Comparison of ENCODE assay signal across 1 cellular context in genomic region chr6:28683945-28684538, GRCh38.
TF ChIP-seq lines count a peak whose summit lies in the region.

No MANE protein-coding gene starts in this region.

TF ChIP-seq in HepG2, 621 proteins besides CTCF, POLR2A, EP300 and RAD21 (continued from another document):
- TF ChIP-seq, protein P1, sequence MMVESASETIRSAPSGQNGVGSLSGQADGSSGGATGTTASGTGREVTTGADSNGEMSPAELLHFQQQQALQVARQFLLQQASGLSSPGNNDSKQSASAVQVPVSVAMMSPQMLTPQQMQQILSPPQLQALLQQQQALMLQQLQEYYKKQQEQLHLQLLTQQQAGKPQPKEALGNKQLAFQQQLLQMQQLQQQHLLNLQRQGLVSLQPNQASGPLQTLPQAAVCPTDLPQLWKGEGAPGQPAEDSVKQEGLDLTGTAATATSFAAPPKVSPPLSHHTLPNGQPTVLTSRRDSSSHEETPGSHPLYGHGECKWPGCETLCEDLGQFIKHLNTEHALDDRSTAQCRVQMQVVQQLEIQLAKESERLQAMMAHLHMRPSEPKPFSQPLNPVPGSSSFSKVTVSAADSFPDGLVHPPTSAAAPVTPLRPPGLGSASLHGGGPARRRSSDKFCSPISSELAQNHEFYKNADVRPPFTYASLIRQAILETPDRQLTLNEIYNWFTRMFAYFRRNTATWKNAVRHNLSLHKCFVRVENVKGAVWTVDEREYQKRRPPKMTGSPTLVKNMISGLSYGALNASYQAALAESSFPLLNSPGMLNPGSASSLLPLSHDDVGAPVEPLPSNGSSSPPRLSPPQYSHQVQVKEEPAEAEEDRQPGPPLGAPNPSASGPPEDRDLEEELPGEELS (CRISPR knock-in tag; IDR thresholded peaks at IDR 0.05): peak; percentile 11; the same call in 1 of the 2 replicates
- no peak for TF ChIP-seq XBP1 (CRISPR knock-in tag; IDR thresholded peaks at IDR 0.05)
- TF ChIP-seq CAMTA2 (CRISPR knock-in tag; IDR thresholded peaks at IDR 0.05; ENCODE audit: borderline replicate concordance): no peak
- peak; percentile 100 for TF ChIP-seq ZNF121 (CRISPR knock-in tag; IDR thresholded peaks at IDR 0.05)
- TF ChIP-seq IRF2 (CRISPR knock-in tag; IDR thresholded peaks at IDR 0.05): 0 out of 2 replicates have a peak, but pooled peaks have one; percentile 50
- TF ChIP-seq, protein P2, sequence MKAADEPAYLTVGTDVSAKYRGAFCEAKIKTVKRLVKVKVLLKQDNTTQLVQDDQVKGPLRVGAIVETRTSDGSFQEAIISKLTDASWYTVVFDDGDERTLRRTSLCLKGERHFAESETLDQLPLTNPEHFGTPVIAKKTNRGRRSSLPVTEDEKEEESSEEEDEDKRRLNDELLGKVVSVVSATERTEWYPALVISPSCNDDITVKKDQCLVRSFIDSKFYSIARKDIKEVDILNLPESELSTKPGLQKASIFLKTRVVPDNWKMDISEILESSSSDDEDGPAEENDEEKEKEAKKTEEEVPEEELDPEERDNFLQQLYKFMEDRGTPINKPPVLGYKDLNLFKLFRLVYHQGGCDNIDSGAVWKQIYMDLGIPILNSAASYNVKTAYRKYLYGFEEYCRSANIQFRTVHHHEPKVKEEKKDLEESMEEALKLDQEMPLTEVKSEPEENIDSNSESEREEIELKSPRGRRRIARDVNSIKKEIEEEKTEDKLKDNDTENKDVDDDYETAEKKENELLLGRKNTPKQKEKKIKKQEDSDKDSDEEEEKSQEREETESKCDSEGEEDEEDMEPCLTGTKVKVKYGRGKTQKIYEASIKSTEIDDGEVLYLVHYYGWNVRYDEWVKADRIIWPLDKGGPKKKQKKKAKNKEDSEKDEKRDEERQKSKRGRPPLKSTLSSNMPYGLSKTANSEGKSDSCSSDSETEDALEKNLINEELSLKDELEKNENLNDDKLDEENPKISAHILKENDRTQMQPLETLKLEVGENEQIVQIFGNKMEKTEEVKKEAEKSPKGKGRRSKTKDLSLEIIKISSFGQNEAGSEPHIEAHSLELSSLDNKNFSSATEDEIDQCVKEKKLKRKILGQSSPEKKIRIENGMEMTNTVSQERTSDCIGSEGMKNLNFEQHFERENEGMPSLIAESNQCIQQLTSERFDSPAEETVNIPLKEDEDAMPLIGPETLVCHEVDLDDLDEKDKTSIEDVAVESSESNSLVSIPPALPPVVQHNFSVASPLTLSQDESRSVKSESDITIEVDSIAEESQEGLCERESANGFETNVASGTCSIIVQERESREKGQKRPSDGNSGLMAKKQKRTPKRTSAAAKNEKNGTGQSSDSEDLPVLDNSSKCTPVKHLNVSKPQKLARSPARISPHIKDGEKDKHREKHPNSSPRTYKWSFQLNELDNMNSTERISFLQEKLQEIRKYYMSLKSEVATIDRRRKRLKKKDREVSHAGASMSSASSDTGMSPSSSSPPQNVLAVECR (CRISPR knock-in tag; IDR thresholded peaks at IDR 0.05; ENCODE audit: borderline replicate concordance): no peak
- TF ChIP-seq, protein P3, sequence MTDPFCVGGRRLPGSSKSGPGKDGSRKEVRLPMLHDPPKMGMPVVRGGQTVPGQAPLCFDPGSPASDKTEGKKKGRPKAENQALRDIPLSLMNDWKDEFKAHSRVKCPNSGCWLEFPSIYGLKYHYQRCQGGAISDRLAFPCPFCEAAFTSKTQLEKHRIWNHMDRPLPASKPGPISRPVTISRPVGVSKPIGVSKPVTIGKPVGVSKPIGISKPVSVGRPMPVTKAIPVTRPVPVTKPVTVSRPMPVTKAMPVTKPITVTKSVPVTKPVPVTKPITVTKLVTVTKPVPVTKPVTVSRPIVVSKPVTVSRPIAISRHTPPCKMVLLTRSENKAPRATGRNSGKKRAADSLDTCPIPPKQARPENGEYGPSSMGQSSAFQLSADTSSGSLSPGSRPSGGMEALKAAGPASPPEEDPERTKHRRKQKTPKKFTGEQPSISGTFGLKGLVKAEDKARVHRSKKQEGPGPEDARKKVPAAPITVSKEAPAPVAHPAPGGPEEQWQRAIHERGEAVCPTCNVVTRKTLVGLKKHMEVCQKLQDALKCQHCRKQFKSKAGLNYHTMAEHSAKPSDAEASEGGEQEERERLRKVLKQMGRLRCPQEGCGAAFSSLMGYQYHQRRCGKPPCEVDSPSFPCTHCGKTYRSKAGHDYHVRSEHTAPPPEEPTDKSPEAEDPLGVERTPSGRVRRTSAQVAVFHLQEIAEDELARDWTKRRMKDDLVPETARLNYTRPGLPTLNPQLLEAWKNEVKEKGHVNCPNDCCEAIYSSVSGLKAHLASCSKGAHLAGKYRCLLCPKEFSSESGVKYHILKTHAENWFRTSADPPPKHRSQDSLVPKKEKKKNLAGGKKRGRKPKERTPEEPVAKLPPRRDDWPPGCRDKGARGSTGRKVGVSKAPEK (CRISPR knock-in tag; IDR thresholded peaks at IDR 0.05; ENCODE audit: borderline replicate concordance): no peak
- TF ChIP-seq STAG1 (CRISPR knock-in tag; IDR thresholded peaks at IDR 0.05): peak; percentile 96
- peak; percentile 44; the same call in 1 of the 2 replicates for TF ChIP-seq RFXAP (CRISPR knock-in tag; IDR thresholded peaks at IDR 0.05; ENCODE audit: borderline replicate concordance)
- TF ChIP-seq ADNP (CRISPR knock-in tag; IDR thresholded peaks at IDR 0.05): 0 out of 2 replicates have a peak, but pooled peaks have one; percentile 18
- no peak for TF ChIP-seq ZNF552 (CRISPR knock-in tag; IDR thresholded peaks at IDR 0.05; ENCODE audit: borderline replicate concordance)
- peak; percentile 75 for TF ChIP-seq SMC3 (IDR thresholded peaks at IDR 0.05; ENCODE audit: low read length)
- no peak for TF ChIP-seq ZKSCAN8 (CRISPR knock-in tag; IDR thresholded peaks at IDR 0.05; ENCODE audit: borderline replicate concordance)
- TF ChIP-seq, protein P4, sequence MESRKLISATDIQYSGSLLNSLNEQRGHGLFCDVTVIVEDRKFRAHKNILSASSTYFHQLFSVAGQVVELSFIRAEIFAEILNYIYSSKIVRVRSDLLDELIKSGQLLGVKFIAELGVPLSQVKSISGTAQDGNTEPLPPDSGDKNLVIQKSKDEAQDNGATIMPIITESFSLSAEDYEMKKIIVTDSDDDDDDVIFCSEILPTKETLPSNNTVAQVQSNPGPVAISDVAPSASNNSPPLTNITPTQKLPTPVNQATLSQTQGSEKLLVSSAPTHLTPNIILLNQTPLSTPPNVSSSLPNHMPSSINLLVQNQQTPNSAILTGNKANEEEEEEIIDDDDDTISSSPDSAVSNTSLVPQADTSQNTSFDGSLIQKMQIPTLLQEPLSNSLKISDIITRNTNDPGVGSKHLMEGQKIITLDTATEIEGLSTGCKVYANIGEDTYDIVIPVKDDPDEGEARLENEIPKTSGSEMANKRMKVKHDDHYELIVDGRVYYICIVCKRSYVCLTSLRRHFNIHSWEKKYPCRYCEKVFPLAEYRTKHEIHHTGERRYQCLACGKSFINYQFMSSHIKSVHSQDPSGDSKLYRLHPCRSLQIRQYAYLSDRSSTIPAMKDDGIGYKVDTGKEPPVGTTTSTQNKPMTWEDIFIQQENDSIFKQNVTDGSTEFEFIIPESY (CRISPR knock-in tag; IDR thresholded peaks at IDR 0.05): no peak
- TF ChIP-seq ZFP82 (CRISPR knock-in tag; IDR thresholded peaks at IDR 0.05; ENCODE audit: borderline replicate concordance): no peak
- TF ChIP-seq ZMYM3 (CRISPR knock-in tag; IDR thresholded peaks at IDR 0.05): peak; percentile 70
- TF ChIP-seq, protein P5, sequence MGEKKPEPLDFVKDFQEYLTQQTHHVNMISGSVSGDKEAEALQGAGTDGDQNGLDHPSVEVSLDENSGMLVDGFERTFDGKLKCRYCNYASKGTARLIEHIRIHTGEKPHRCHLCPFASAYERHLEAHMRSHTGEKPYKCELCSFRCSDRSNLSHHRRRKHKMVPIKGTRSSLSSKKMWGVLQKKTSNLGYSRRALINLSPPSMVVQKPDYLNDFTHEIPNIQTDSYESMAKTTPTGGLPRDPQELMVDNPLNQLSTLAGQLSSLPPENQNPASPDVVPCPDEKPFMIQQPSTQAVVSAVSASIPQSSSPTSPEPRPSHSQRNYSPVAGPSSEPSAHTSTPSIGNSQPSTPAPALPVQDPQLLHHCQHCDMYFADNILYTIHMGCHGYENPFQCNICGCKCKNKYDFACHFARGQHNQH (CRISPR knock-in tag; IDR thresholded peaks at IDR 0.05): peak; percentile 40; the same call in 1 of the 2 replicates
- no peak for TF ChIP-seq SIX4 (CRISPR knock-in tag; IDR thresholded peaks at IDR 0.05)
- no peak for TF ChIP-seq MAFG (CRISPR knock-in tag; IDR thresholded peaks at IDR 0.05)
- TF ChIP-seq, protein P6, sequence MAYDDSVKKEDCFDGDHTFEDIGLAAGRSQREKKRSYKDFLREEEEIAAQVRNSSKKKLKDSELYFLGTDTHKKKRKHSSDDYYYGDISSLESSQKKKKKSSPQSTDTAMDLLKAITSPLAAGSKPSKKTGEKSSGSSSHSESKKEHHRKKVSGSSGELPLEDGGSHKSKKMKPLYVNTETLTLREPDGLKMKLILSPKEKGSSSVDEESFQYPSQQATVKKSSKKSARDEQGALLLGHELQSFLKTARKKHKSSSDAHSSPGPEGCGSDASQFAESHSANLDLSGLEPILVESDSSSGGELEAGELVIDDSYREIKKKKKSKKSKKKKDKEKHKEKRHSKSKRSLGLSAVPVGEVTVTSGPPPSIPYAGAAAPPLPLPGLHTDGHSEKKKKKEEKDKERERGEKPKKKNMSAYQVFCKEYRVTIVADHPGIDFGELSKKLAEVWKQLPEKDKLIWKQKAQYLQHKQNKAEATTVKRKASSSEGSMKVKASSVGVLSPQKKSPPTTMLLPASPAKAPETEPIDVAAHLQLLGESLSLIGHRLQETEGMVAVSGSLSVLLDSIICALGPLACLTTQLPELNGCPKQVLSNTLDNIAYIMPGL (CRISPR knock-in tag; IDR thresholded peaks at IDR 0.05; ENCODE audit: borderline replicate concordance in 1 of 2, low read depth in 1 of 2): peak; percentile 58 to 76; a peak in 2 of 4 replicates
- TF ChIP-seq MEF2D (CRISPR knock-in tag; IDR thresholded peaks at IDR 0.05): 0 out of 2 replicates have a peak, but pooled peaks have one; percentile 31
- 0 out of 2 replicates have a peak, but pooled peaks have one; percentile 42 for TF ChIP-seq GATAD2A (CRISPR knock-in tag; IDR thresholded peaks at IDR 0.05)
- TF ChIP-seq CCAR2 (optimal IDR thresholded peaks at IDR 0.05; ENCODE audit: low read depth, low read length): no peak
- TF ChIP-seq, protein P7, sequence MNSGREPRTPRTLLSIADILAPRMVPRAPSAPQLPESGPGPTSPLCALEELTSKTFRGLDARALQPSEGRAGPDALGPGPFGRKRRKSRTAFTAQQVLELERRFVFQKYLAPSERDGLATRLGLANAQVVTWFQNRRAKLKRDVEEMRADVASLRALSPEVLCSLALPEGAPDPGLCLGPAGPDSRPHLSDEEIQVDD (CRISPR knock-in tag; IDR thresholded peaks at IDR 0.05; ENCODE audit: borderline replicate concordance): no peak
- TF ChIP-seq ZFP90 (CRISPR knock-in tag; IDR thresholded peaks at IDR 0.05; ENCODE audit: borderline replicate concordance): no peak
- TF ChIP-seq HDAC6 (IDR thresholded peaks at IDR 0.05; ENCODE audit: low read depth, low read length): no peak
- TF ChIP-seq HDAC1 (CRISPR knock-in tag; IDR thresholded peaks at IDR 0.05): no peak
- TF ChIP-seq NCOA1 (CRISPR knock-in tag; IDR thresholded peaks at IDR 0.05): 0 out of 2 replicates have a peak, but pooled peaks have one; percentile 46
- TF ChIP-seq NONO (IDR thresholded peaks at IDR 0.05): no peak
- no peak for TF ChIP-seq NONO (CRISPR knock-in tag; conservative IDR thresholded peaks at IDR 0.05)
- TF ChIP-seq ZBTB10 (CRISPR knock-in tag; IDR thresholded peaks at IDR 0.05; ENCODE audit: borderline replicate concordance): 0 out of 2 replicates have a peak, but pooled peaks have one; percentile 46
